25 cellular contexts compared by ENCODE assay signal in the genomic region with DNA sequence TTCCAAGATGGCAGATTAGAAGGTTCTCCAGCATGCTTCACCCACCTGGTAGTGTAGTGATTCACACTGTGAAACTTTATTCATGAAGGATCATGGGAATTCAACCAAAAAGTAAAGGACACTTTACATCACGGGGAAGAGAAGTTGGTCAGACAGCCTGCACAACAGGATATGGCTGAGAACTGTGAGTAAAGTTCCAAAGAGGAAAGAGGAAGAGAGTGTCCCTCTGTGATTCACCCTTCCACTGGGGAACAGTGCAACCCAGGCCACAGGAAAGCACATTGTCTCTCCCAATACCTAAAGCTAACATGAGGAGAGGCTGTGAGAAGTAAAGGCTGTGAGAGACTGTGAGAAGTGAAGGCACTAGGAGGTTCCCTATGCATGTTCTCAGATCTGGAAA.
A peak's percentile ranks its signal among the peaks of the same experiment; 100 is the strongest.
DNase-seq lines count a peak whose midpoint lies in the region; FAIRE-seq and TF ChIP-seq lines count a peak whose summit lies in the region.
"Had no signal": no experiment of that assay in that cellular context is flagged by ENCODE, and none has a peak within 500 bp of the region (broad histone marks: within the 10 kb centered on the region; RNA-seq: fewer than 3 reads in every experiment).

No MANE protein-coding gene starts in this region.

- DNase-seq in bronchial epithelial cell (ENCODE audit: low read depth), result peak; percentile 13
- no peak for DNase-seq in epithelial cell of prostate (ENCODE audit: low read depth, low spot score)
- peak; percentile 16 for DNase-seq in kidney tubule cell (ENCODE audit: low spot score)
- no peak for DNase-seq in effector CD8-positive, alpha-beta T cell (lab: John Stamatoyannopoulos, UW)
- DNase-seq in HPDE6-E6E7 (ENCODE audit: extremely low spot score), result no peak
- DNase-seq in activated CD8-positive, alpha-beta memory T cell treated with anti-CD3 and anti-CD28 coated beads for 24 hours, result no peak
- DNase-seq: 8988T; ACHN; AML-193; BE2C; CD4-positive, alpha-beta T cell; CD8-positive, alpha-beta memory T cell; DMS 273 treated with DMSO at 0.1 percent for 48 hours; DMS79; EL; GDM1; HFFc6 had no signal

- H3K27ac ChIP-seq in epithelial cell of prostate, result peak overlapping the region; percentile 22
- H3K27ac ChIP-seq: A549; BLaER1 treated with 17β-estradiol and CSF1 and Interleukin-3, amounts not matched to agents 10 nM and 100 nM had no signal

- no peaks in the 10 kb centered on the region for H3K27me3 ChIP-seq in bronchial epithelial cell (ENCODE audit: control insufficient read depth, insufficient read depth, low read length)
- H3K27me3 ChIP-seq: BE2C; BLaER1 treated with 17β-estradiol and CSF1 and Interleukin-3, amounts not matched to agents 10 nM and 100 nM had no signal

- no peaks in the 10 kb centered on the region for H3K36me3 ChIP-seq in bronchial epithelial cell (ENCODE audit: control insufficient read depth, insufficient read depth, low read length)
- H3K36me3 ChIP-seq: BE2C; BLaER1 treated with 17β-estradiol and CSF1 and Interleukin-3, amounts not matched to agents 10 nM and 100 nM; HAP-1 had no signal

- no peak for TF ChIP-seq CTCF in bronchial epithelial cell (IDR thresholded peaks at IDR 0.05; ENCODE audit: insufficient read depth, low read length, severe bottlenecking)

- no peak overlapping the region for H3K4me3 ChIP-seq in bronchial epithelial cell (ENCODE audit: low read depth, low read length)
- H3K4me3 ChIP-seq: A549; BLaER1 treated with 17β-estradiol and CSF1 and Interleukin-3, amounts not matched to agents 10 nM and 100 nM; GM12878; GM23338; HAP-1 had no signal

- FAIRE-seq in bronchial epithelial cell (lab: Jason Lieb, UNC), result no peak
- FAIRE-seq: A549, D721Med, GM12878, GM19239, H54 had no signal

Comparison
In these comparisons a context has a peak if more than half of its experiments do, and no peak if none do; other contexts are left out.
1. DNase-seq: peak in bronchial epithelial cell (single experiment) and kidney tubule cell (single experiment); none in epithelial cell of prostate (single experiment), effector CD8-positive, alpha-beta T cell (single experiment), HPDE6-E6E7 (single experiment) and activated CD8-positive, alpha-beta memory T cell treated with anti-CD3 and anti-CD28 coated beads for 24 hours (single experiment).